Comparison of ENCODE assay signal across 9 cellular contexts in the genomic region with DNA sequence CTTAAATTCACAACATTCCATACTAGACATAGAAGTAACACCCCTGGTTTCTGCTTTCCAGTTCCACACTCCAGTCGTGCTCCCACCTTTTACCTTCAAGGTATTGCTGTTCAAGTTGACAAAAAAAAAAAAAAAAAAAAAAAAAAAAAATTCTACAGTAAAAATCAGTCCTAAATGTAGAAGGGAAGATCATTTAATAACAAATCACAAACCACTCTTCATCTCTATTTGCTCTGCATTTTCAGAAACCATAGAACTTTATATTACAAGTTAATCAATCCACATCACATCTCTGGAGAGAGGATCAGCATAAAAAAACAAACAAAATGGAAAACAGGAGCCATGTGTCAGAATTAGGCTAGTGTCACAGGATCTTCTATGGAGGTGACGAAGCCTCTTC.
DNase-seq lines count a peak whose midpoint lies in the region; ATAC-seq, FAIRE-seq and TF ChIP-seq lines count a peak whose summit lies in the region.
"Had no signal": no experiment of that assay in that cellular context is flagged by ENCODE, and none has a peak within 500 bp of the region (broad histone marks: within the 10 kb centered on the region; RNA-seq: fewer than 3 reads in every experiment).

No MANE protein-coding gene starts in this region.

- DNase-seq in activated CD8-positive, alpha-beta memory T cell treated with anti-CD3 and anti-CD28 coated beads, Interleukin-2, amount 10 ng/mL, durations not matched to agents 7 days and 5 days: no peak
- no peak for DNase-seq in activated CD8-positive, alpha-beta memory T cell treated with anti-CD3 and anti-CD28 coated beads for 24 hours
- DNase-seq in GM20000 (ENCODE audit: low spot score) (no peak), SKM-1 (lab: John Stamatoyannopoulos, UW; ENCODE audit: unreplicated experiment) (no peak)
- DNase-seq: SHP77 had no signal

- peaks cover 4 to 11% (median 9%) of the 10 kb centered on the region in 5 donors for H3K36me3 ChIP-seq in subcutaneous abdominal adipose tissue (ENCODE audit: control insufficient read depth in 5 of 5, insufficient read depth in 5 of 5, low read length in 5 of 5)

- peak overlapping the region in 3 of 5 donors; percentile 31 to 66 (median 56) for H3K9ac ChIP-seq in subcutaneous abdominal adipose tissue (ENCODE audit: low read length in 5 of 5)

- peak overlapping the region in 4 of 5 donors; percentile 15 to 74 (median 60) for H3K4me3 ChIP-seq in subcutaneous abdominal adipose tissue (ENCODE audit: low read depth in 1 of 5, low read length in 5 of 5)

- H3K27me3 ChIP-seq in subcutaneous abdominal adipose tissue (ENCODE audit: control insufficient read depth in 5 of 5, insufficient read depth in 4 of 5, low read length in 5 of 5): no peaks in the 10 kb centered on the region

- H3K4me3 Mint-ChIP-seq in activated CD8-positive, alpha-beta memory T cell treated with anti-CD3 and anti-CD28 coated beads, Interleukin-2, amount 10 ng/mL, durations not matched to agents 7 days and 5 days: peak overlapping the region; percentile 77
- peak overlapping the region; percentile 83 for H3K4me3 Mint-ChIP-seq in activated naive CD8-positive, alpha-beta T cell

- no peaks in the 10 kb centered on the region for H3K9me3 ChIP-seq in subcutaneous abdominal adipose tissue (ENCODE audit: control insufficient read depth in 5 of 5, low read length in 5 of 5)

- CTCF ChIA-PET in activated CD8-positive, alpha-beta memory T cell treated with anti-CD3 and anti-CD28 coated beads, Interleukin-2, amount 10 ng/mL, durations not matched to agents 7 days and 5 days (lab: Charles Lee): interaction anchor here (0.6 to 4.7 kb wide), 11 partner anchors 8 to 88 kb away, joined by 3 to 24 read pairs (median 4); no protein-coding TSS in a partner anchor

- peaks cover 90% of the 10 kb centered on the region for H3K4me1 Mint-ChIP-seq in activated CD8-positive, alpha-beta memory T cell treated with anti-CD3 and anti-CD28 coated beads, Interleukin-2, amount 10 ng/mL, durations not matched to agents 7 days and 5 days
- peaks cover 91% of the 10 kb centered on the region for H3K4me1 Mint-ChIP-seq in activated naive CD8-positive, alpha-beta T cell (ENCODE audit: low read depth)

- H3K36me3 Mint-ChIP-seq in activated CD8-positive, alpha-beta memory T cell treated with anti-CD3 and anti-CD28 coated beads, Interleukin-2, amount 10 ng/mL, durations not matched to agents 7 days and 5 days: peaks cover 76% of the 10 kb centered on the region
- peaks cover 46% of the 10 kb centered on the region for H3K36me3 Mint-ChIP-seq in activated naive CD8-positive, alpha-beta T cell

- H3K4me1 ChIP-seq in subcutaneous abdominal adipose tissue (ENCODE audit: control insufficient read depth in 5 of 5, insufficient read depth in 5 of 5, low read length in 5 of 5): peaks cover 0 to 44% (median 40%) of the 10 kb centered on the region in 5 donors

- H3K9me3 Mint-ChIP-seq in activated CD8-positive, alpha-beta memory T cell treated with anti-CD3 and anti-CD28 coated beads, Interleukin-2, amount 10 ng/mL, durations not matched to agents 7 days and 5 days (ENCODE audit: low read depth): no peaks in the 10 kb centered on the region
- H3K9me3 Mint-ChIP-seq in activated naive CD8-positive, alpha-beta T cell (ENCODE audit: low read depth): no peaks in the 10 kb centered on the region

- no peak for ATAC-seq in activated CD8-positive, alpha-beta memory T cell treated with anti-CD3 and anti-CD28 coated beads, Interleukin-2, amount 10 ng/mL, durations not matched to agents 7 days and 5 days
- ATAC-seq in HG03442 (IDR thresholded peaks at IDR 0.05; ENCODE audit: unreplicated experiment): no peak

- no peak for TF ChIP-seq CTCF in GM20000 (IDR thresholded peaks at IDR 0.05; ENCODE audit: extremely low read depth, missing control alignments)

- FAIRE-seq in islet of Langerhans (lab: Jason Lieb, UNC): peak; percentile 24

- peak overlapping the region; percentile 83 for H3K27ac ChIP-seq in subcutaneous abdominal adipose tissue (ENCODE audit: low read depth, low read length)

- H3K27me3 Mint-ChIP-seq in activated CD8-positive, alpha-beta memory T cell treated with anti-CD3 and anti-CD28 coated beads, Interleukin-2, amount 10 ng/mL, durations not matched to agents 7 days and 5 days: no peaks in the 10 kb centered on the region
- H3K27me3 Mint-ChIP-seq in activated naive CD8-positive, alpha-beta T cell: no peaks in the 10 kb centered on the region

- peak overlapping the region; percentile 95 for H3K27ac Mint-ChIP-seq in activated CD8-positive, alpha-beta memory T cell treated with anti-CD3 and anti-CD28 coated beads, Interleukin-2, amount 10 ng/mL, durations not matched to agents 7 days and 5 days
- peak overlapping the region; percentile 81 for H3K27ac Mint-ChIP-seq in activated naive CD8-positive, alpha-beta T cell
